Comparison of ENCODE assay signal across 12 cellular contexts in genomic region chr16:84907575-84907974, GRCh38.
DNase-seq lines count a peak whose midpoint lies in the region; ATAC-seq and TF ChIP-seq lines count a peak whose summit lies in the region.
"Had no signal": no experiment of that assay in that cellular context is flagged by ENCODE, and none has a peak within 500 bp of the region (broad histone marks: within the 10 kb centered on the region; RNA-seq: fewer than 3 reads in every experiment).

No MANE protein-coding gene starts in this region.

- POLR2A ChIA-PET in AG04449 (lab: Yijun Ruan, JAX), result no interaction called here

- H3K36me3 ChIP-seq in neutrophil, result peaks cover 38% of the 10 kb centered on the region
- H3K36me3 ChIP-seq: thoracic aorta had no signal

- H3K4me1 Mint-ChIP-seq in T-helper 2 cell treated with Interferon-gamma antibody and Interleukin-4, amounts not matched to agents 5 μg/mL and 100 μg/mL, for 36 hours (ENCODE audit: low read depth), result no peaks in the 10 kb centered on the region

- no peaks in the 10 kb centered on the region for H3K27me3 Mint-ChIP-seq in T-helper 2 cell treated with Interferon-gamma antibody and Interleukin-4, amounts not matched to agents 5 μg/mL and 100 μg/mL, for 36 hours (ENCODE audit: low read depth)

- DNase-seq in AG04449 (ENCODE audit: low read depth, low spot score) (peak; percentile 19), NCI-H226 (peak; percentile 26), fibroblast of the aortic adventitia (ENCODE audit: low read depth) (no peak)
- DNase-seq in effector CD8-positive, alpha-beta T cell (lab: John Stamatoyannopoulos, UW), result no peak
- no peak for DNase-seq in stimulated activated CD4-positive, alpha-beta T cell treated with anti-CD3 and anti-CD28 coated beads, Interleukin-4, amount 100 ng/mL, for 24 hours
- no peak for DNase-seq in T-helper 2 cell treated with Interferon-gamma antibody and Interleukin-4, amounts not matched to agents 5 μg/mL and 100 μg/mL, for 36 hours (ENCODE audit: low spot score)
- DNase-seq: activated gamma-delta T cell, DMS79 had no signal

- no peaks in the 10 kb centered on the region for H3K9me3 ChIP-seq in neutrophil
- H3K9me3 ChIP-seq: thoracic aorta had no signal

- no peak overlapping the region for H3K4me3 Mint-ChIP-seq in T-helper 2 cell treated with Interferon-gamma antibody and Interleukin-4, amounts not matched to agents 5 μg/mL and 100 μg/mL, for 36 hours

- no peak overlapping the region for H3K4me3 ChIP-seq in AG04449 (ENCODE audit: low read depth, low read length)
- no peak overlapping the region for H3K4me3 ChIP-seq in fibroblast of the aortic adventitia (ENCODE audit: low read depth, low read length)
- peak overlapping the region in 1 of 2 experiments; percentile 24 for H3K4me3 ChIP-seq in neutrophil (ENCODE audit: low read depth in 1 of 2, low read length in 1 of 2)
- H3K4me3 ChIP-seq: thoracic aorta had no signal

- ATAC-seq in GM21381 (IDR thresholded peaks at IDR 0.05; ENCODE audit: unreplicated experiment), result no peak
- ATAC-seq: left lobe of liver had no signal

- H3K9me3 Mint-ChIP-seq in T-helper 2 cell treated with Interferon-gamma antibody and Interleukin-4, amounts not matched to agents 5 μg/mL and 100 μg/mL, for 36 hours, result no peaks in the 10 kb centered on the region

- CTCF ChIA-PET in AG04449 (lab: Yijun Ruan, JAX), result no interaction called here

- H3K36me3 Mint-ChIP-seq in T-helper 2 cell treated with Interferon-gamma antibody and Interleukin-4, amounts not matched to agents 5 μg/mL and 100 μg/mL, for 36 hours (ENCODE audit: low read depth), result no peaks in the 10 kb centered on the region

- TF ChIP-seq CTCF in AG04449 (IDR thresholded peaks at IDR 0.05; ENCODE audit: insufficient read depth, low read length, missing control alignments) (no peak), fibroblast of the aortic adventitia (IDR thresholded peaks at IDR 0.05; ENCODE audit: insufficient read depth, low read length) (peak; percentile 6), neutrophil (IDR thresholded peaks at IDR 0.05) (no peak)

- H3K27ac Mint-ChIP-seq in T-helper 2 cell treated with Interferon-gamma antibody and Interleukin-4, amounts not matched to agents 5 μg/mL and 100 μg/mL, for 36 hours, result no peak overlapping the region

- peaks cover 66% of the 10 kb centered on the region in 2 experiments for H3K4me1 ChIP-seq in neutrophil (ENCODE audit: control insufficient read depth in 1 of 2, insufficient read depth in 1 of 2, low read depth in 1 of 2, low read length in 1 of 2)

- H3K27ac ChIP-seq in neutrophil, result peak overlapping the region; percentile 95
- H3K27ac ChIP-seq: thoracic aorta had no signal

- H3K27me3 ChIP-seq in neutrophil, result no peaks in the 10 kb centered on the region

Comparison
In these comparisons a context has a peak if more than half of its experiments do, and no peak if none do; other contexts are left out.
1. DNase-seq: peak in AG04449 (single experiment) and NCI-H226 (single experiment); none in fibroblast of the aortic adventitia (single experiment), effector CD8-positive, alpha-beta T cell (single experiment), stimulated activated CD4-positive, alpha-beta T cell treated with anti-CD3 and anti-CD28 coated beads, Interleukin-4, amount 100 ng/mL, for 24 hours (single experiment) and T-helper 2 cell treated with Interferon-gamma antibody and Interleukin-4, amounts not matched to agents 5 μg/mL and 100 μg/mL, for 36 hours (single experiment).